In genomic region chr11:120324932-120325810, GRCh38 we compare ENCODE assay signal across 1 cellular context.
TF ChIP-seq lines count a peak whose summit lies in the region.

TSS of gene TLCD5 (plus strand) at chr11:120325299. CDS start at chr11:120327442, 2,143 bp downstream.

TF ChIP-seq in HepG2, 621 proteins besides CTCF, POLR2A, EP300 and RAD21 (continued from another document and continues in another):
- TF ChIP-seq ZNF260 (CRISPR knock-in tag; IDR thresholded peaks at IDR 0.05; ENCODE audit: borderline replicate concordance, low read depth): no peak
- TF ChIP-seq EEA1 (CRISPR knock-in tag; IDR thresholded peaks at IDR 0.05; ENCODE audit: borderline replicate concordance): peak; percentile 61; the same call in 1 of the 2 replicates
- 0 out of 2 replicates have a peak, but pooled peaks have one; percentile 18 for TF ChIP-seq PITX1 (CRISPR knock-in tag; IDR thresholded peaks at IDR 0.05)
- peak; percentile 91 for TF ChIP-seq GABPB1 (CRISPR knock-in tag; IDR thresholded peaks at IDR 0.05)
- no peak for TF ChIP-seq CBX5 (CRISPR knock-in tag; IDR thresholded peaks at IDR 0.05; ENCODE audit: borderline replicate concordance)
- peak; percentile 63; the same call in 1 of the 2 replicates for TF ChIP-seq ZNF768 (CRISPR knock-in tag; IDR thresholded peaks at IDR 0.05)
- TF ChIP-seq ZNF800 (CRISPR knock-in tag; IDR thresholded peaks at IDR 0.05): peak; percentile 81; the same call in 1 of the 2 replicates
- TF ChIP-seq ZNF329 (CRISPR knock-in tag; IDR thresholded peaks at IDR 0.05; ENCODE audit: low read depth): peak; percentile 37; the same call in 1 of the 2 replicates
- peak; percentile 40; the same call in 1 of the 2 replicates for TF ChIP-seq ELF3 (CRISPR knock-in tag; IDR thresholded peaks at IDR 0.05)
- TF ChIP-seq PPARG (CRISPR knock-in tag; conservative IDR thresholded peaks at IDR 0.05): 0 out of 2 replicates have a peak, but pooled peaks have one; percentile 20
- TF ChIP-seq STAT5B (CRISPR knock-in tag; IDR thresholded peaks at IDR 0.05): peak; percentile 38; the same call in 1 of the 2 replicates
- peak; percentile 68; the same call in 1 of the 2 replicates for TF ChIP-seq ZNF770 (CRISPR knock-in tag; IDR thresholded peaks at IDR 0.05)
- peak; percentile 21; the same call in 1 of the 2 replicates for TF ChIP-seq TARDBP (CRISPR knock-in tag; IDR thresholded peaks at IDR 0.05)
- TF ChIP-seq NFE2 (CRISPR knock-in tag; IDR thresholded peaks at IDR 0.05): no peak
- 0 out of 2 replicates have a peak, but pooled peaks have one; percentile 41 for TF ChIP-seq ZNF773 (CRISPR knock-in tag; IDR thresholded peaks at IDR 0.05; ENCODE audit: borderline replicate concordance)
- peak; percentile 51 for TF ChIP-seq GABPA (IDR thresholded peaks at IDR 0.05; ENCODE audit: low read depth, low read length)
- TF ChIP-seq GABPA (CRISPR knock-in tag; IDR thresholded peaks at IDR 0.05; ENCODE audit: low read depth): peak; percentile 68
- peak; percentile 60; the same call in 1 of the 2 replicates for TF ChIP-seq TEAD2 (CRISPR knock-in tag; IDR thresholded peaks at IDR 0.05)
- TF ChIP-seq BRD4 (CRISPR knock-in tag; IDR thresholded peaks at IDR 0.05): peak; percentile 85; the same call in 1 of the 2 replicates
- peak; percentile 45 for TF ChIP-seq YY1 (IDR thresholded peaks at IDR 0.05; ENCODE audit: insufficient read depth, insufficient replicate concordance, low read depth, low read length)
- TF ChIP-seq CENPT (CRISPR knock-in tag; IDR thresholded peaks at IDR 0.05; ENCODE audit: low read depth): no peak
- TF ChIP-seq RNF2 (conservative IDR thresholded peaks at IDR 0.05; ENCODE audit: low read depth): peak; percentile 79; the same call in 1 of the 2 replicates
- TF ChIP-seq DR1 (CRISPR knock-in tag; IDR thresholded peaks at IDR 0.05): 0 out of 2 replicates have a peak, but pooled peaks have one; percentile 27
- TF ChIP-seq ZNF547 (CRISPR knock-in tag; IDR thresholded peaks at IDR 0.05): peak; percentile 49; the same call in 1 of the 2 replicates
- TF ChIP-seq RBAK (CRISPR knock-in tag; IDR thresholded peaks at IDR 0.05): no peak
- 0 out of 2 replicates have a peak, but pooled peaks have one; percentile 17 for TF ChIP-seq KMT2B (CRISPR knock-in tag; IDR thresholded peaks at IDR 0.05)
- peak; percentile 67; the same call in 1 of the 2 replicates for TF ChIP-seq IRX3 (CRISPR knock-in tag; IDR thresholded peaks at IDR 0.05; ENCODE audit: borderline replicate concordance, low read depth)
- 0 out of 2 replicates have a peak, but pooled peaks have one; percentile 61 for TF ChIP-seq SRF (IDR thresholded peaks at IDR 0.05; ENCODE audit: low read depth, low read length)
- no peak for TF ChIP-seq ZBTB7A (CRISPR knock-in tag; IDR thresholded peaks at IDR 0.05)
- TF ChIP-seq BRF2 (CRISPR knock-in tag; IDR thresholded peaks at IDR 0.05): peak; percentile 47; the same call in 1 of the 2 replicates
- peak; percentile 36; the same call in 1 of the 2 replicates for TF ChIP-seq CSRNP1 (CRISPR knock-in tag; IDR thresholded peaks at IDR 0.05)
- TF ChIP-seq ASH2L (IDR thresholded peaks at IDR 0.05; ENCODE audit: insufficient read length, low read depth, low read length): peak; percentile 70
- TF ChIP-seq MIER2 (CRISPR knock-in tag; IDR thresholded peaks at IDR 0.05): no peak
- peak; percentile 65; the same call in 1 of the 2 replicates for TF ChIP-seq NFAT5 (CRISPR knock-in tag; IDR thresholded peaks at IDR 0.05)
- TF ChIP-seq KMT2A (CRISPR knock-in tag; IDR thresholded peaks at IDR 0.05): peak; percentile 12; the same call in 1 of the 2 replicates
- peak; percentile 94 for TF ChIP-seq ZKSCAN1 (IDR thresholded peaks at IDR 0.05; ENCODE audit: low read length)
- peak; percentile 89 for TF ChIP-seq SAFB2 (CRISPR knock-in tag; IDR thresholded peaks at IDR 0.05; ENCODE audit: borderline replicate concordance, low read depth)
- peak; percentile 70 for TF ChIP-seq BORCS8-MEF2B (CRISPR knock-in tag; IDR thresholded peaks at IDR 0.05)
- peak; percentile 20; the same call in 1 of the 2 replicates for TF ChIP-seq ARID5B (CRISPR knock-in tag; IDR thresholded peaks at IDR 0.05)
- peak; percentile 67; the same call in 1 of the 2 replicates for TF ChIP-seq GFI1 (CRISPR knock-in tag; IDR thresholded peaks at IDR 0.05; ENCODE audit: borderline replicate concordance)
- peak; percentile 70 for TF ChIP-seq ZMYM4 (CRISPR knock-in tag; IDR thresholded peaks at IDR 0.05)
- peak; percentile 39; the same call in 1 of the 2 replicates for TF ChIP-seq ZNF776 (CRISPR knock-in tag; IDR thresholded peaks at IDR 0.05)
- TF ChIP-seq KAT8 (CRISPR knock-in tag; IDR thresholded peaks at IDR 0.05): peak; percentile 25; the same call in 1 of the 2 replicates
- peak; percentile 70; the same call in 1 of the 2 replicates for TF ChIP-seq ZFP90 (CRISPR knock-in tag; IDR thresholded peaks at IDR 0.05; ENCODE audit: borderline replicate concordance)
- TF ChIP-seq ZNF30 (CRISPR knock-in tag; IDR thresholded peaks at IDR 0.05): no peak
- no peak for TF ChIP-seq KLF15 (CRISPR knock-in tag; IDR thresholded peaks at IDR 0.05; ENCODE audit: borderline replicate concordance)
- no peak for TF ChIP-seq YEATS2 (CRISPR knock-in tag; IDR thresholded peaks at IDR 0.05; ENCODE audit: borderline replicate concordance)
- TF ChIP-seq ZNF704 (CRISPR knock-in tag; IDR thresholded peaks at IDR 0.05; ENCODE audit: borderline replicate concordance): peak; percentile 54; the same call in 1 of the 2 replicates
- TF ChIP-seq ZSCAN29 (CRISPR knock-in tag; conservative IDR thresholded peaks at IDR 0.05): no peak
- 0 out of 2 replicates have a peak, but pooled peaks have one; percentile 32 for TF ChIP-seq NCOA1 (CRISPR knock-in tag; IDR thresholded peaks at IDR 0.05)
- no peak for TF ChIP-seq HMGA1 (CRISPR knock-in tag; conservative IDR thresholded peaks at IDR 0.05)
